ENCODE assay signal across 19 cellular contexts in the genomic region with DNA sequence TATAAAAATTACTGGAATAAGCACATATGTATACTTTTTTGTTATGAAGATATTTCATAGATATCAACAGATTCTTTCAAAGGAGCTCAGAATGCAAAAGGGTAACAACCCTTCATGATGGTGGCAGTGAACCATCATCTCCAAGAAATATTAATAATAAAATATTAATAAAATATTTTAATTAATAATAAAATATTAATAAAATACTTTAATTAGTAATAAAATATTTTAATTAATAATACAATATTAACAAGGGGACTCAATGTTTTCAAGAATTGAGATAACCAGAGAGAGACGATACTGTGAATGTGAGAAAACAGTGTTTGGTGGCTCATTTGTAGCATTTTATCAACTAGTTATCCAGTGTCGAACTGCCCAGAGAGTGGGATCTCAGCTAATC.
"Had no signal": no experiment of that assay in that cellular context is flagged by ENCODE, and none has a peak within 500 bp of the region (broad histone marks: within the 10 kb centered on the region; RNA-seq: fewer than 3 reads in every experiment).

No MANE protein-coding gene starts in this region.

- H3K27ac ChIP-seq: esophagus squamous epithelium, lower lobe of right lung, thyroid gland had no signal

- DNase-seq: activated CD4-positive, alpha-beta T cell treated with anti-CD3 and anti-CD28 coated beads, Interleukin-2, amount 10 ng/mL, durations not matched to agents 24 days and 14 days; activated CD4-positive, CD25-positive, alpha-beta regulatory T cell; activated CD8-positive, alpha-beta memory T cell treated with anti-CD3 and anti-CD28 coated beads, Interleukin-2, amount 50 U/mL, for 4 hours; activated naive CD4-positive, alpha-beta T cell treated with anti-CD3 and anti-CD28 coated beads, Interleukin-2, amount 10 ng/mL, durations not matched to agents 7 days and 5 days; activated T-cell treated with anti-CD3 and anti-CD28 coated beads, Interleukin-2, amount 50 U/mL, for 4 hours; aorta; cerebellar nuclear complex; effector CD8-positive, alpha-beta T cell; esophagus squamous epithelium; glutamatergic neuron; hippocampal formation; lower lobe of right lung; posterior cingulate gyrus; retina; stimulated activated CD4-positive, alpha-beta T cell treated with anti-CD3 and anti-CD28 coated beads, Interleukin-2, amount 100 ng/mL, for 24 hours; stimulated activated naive CD4-positive, alpha-beta T cell treated with Interleukin-2 at 50 U/mL for 16 hours; thyroid gland had no signal

- H3K4me1 ChIP-seq: lower lobe of right lung had no signal

- H3K27me3 ChIP-seq: esophagus squamous epithelium, thyroid gland had no signal

- FAIRE-seq: bronchial epithelial cell, islet of Langerhans had no signal

- H3K9me3 ChIP-seq: esophagus squamous epithelium, lower lobe of right lung, thyroid gland had no signal

- ATAC-seq: lower lobe of right lung had no signal

- H3K36me3 ChIP-seq: esophagus squamous epithelium, lower lobe of right lung, thyroid gland had no signal

- H3K4me3 ChIP-seq: esophagus squamous epithelium, lower lobe of right lung, thyroid gland had no signal
